In the genomic region with DNA sequence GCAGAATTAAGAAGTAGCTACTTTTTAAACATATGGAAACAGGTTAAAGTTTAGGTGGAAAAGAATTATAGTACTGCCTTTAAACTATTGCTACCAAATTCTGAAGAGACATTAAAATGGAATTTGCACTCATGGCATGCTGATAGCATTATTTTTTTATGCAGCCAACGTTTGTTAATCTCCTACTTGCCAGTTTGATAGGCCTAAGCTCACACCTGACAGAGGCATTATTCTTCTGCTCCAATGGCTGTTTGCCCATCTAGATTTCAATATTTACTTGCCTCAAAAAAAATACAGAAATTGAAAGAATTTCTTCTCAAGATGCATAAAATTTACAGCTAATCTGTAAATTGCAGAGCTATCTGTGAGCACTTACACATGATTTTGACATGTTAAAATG, we compare ENCODE assay signal across 8 cellular contexts.
"Had no signal": no experiment of that assay in that cellular context is flagged by ENCODE, and none has a peak within 500 bp of the region (broad histone marks: within the 10 kb centered on the region; RNA-seq: fewer than 3 reads in every experiment).

No MANE protein-coding gene starts in this region.

- H3K4me3 ChIP-seq: GM12878 had no signal

- DNase-seq: GDM1, GF-D8 had no signal

- FAIRE-seq: G401.6, GM12878, GM12891, GM12892, GM18507, GM19239 had no signal
